In the genomic region with DNA sequence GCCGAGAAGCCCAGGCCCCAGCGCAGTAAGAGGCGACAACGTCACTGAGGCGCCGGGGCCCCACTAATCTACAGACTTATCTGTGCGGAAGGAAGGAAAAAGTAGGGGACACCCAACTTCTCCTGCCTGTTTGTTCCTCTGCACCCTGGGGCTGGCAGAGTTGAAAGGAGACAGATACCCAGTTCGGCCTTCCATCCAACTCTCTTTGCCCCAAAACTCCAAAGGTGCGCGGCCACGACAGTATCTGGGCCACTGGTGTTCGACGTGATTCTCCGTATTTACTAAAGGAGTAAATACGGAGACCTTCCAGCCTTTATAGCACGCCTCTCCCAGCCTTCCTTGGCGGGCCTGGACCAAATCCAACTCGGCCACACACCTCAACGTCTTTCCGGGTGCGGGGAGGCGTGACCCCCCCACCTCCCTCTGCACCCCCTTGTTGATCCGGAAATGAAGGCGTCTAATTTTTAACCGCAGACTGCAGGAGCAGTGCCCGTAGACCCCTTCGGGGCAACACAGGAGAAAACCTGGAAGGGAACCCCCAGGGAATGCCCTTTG, we compare ENCODE assay signal across 8 cellular contexts. TPM values are rescaled to one million over a fixed set of nuclear protein-coding genes. Genes with fewer than 3 reads are reported as not detected.
DNase-seq lines count a peak whose midpoint lies in the region; ATAC-seq and TF ChIP-seq lines count a peak whose summit lies in the region.

No MANE protein-coding gene starts in this region.

- H3K27ac Mint-ChIP-seq in CD8-positive, alpha-beta T cell: peak overlapping the region; percentile 97
- peak overlapping the region; percentile 86 for H3K27ac Mint-ChIP-seq in activated CD4-positive, alpha-beta T cell treated with anti-CD3 and anti-CD28 coated beads, Interleukin-2, amount 10 ng/mL, durations not matched to agents 7 days and 5 days

- peaks cover 46% of the 10 kb centered on the region for H3K36me3 Mint-ChIP-seq in CD8-positive, alpha-beta T cell
- H3K36me3 Mint-ChIP-seq in activated CD4-positive, alpha-beta T cell treated with anti-CD3 and anti-CD28 coated beads, Interleukin-2, amount 10 ng/mL, durations not matched to agents 7 days and 5 days (ENCODE audit: low read depth): peaks cover 55% of the 10 kb centered on the region

- peak overlapping the region; percentile 55 for H3K27ac ChIP-seq in CD8-positive, alpha-beta T cell (ENCODE audit: low read depth, low read length)
- H3K27ac ChIP-seq in HUES48 (ENCODE audit: low read depth, low read length): peak overlapping the region; percentile 55
- H3K27ac ChIP-seq in esophagus muscularis mucosa (replicated peaks in 1 of 4): peak overlapping the region; percentile 90 to 99 (median 98)
- peak overlapping the region; percentile 92 for H3K27ac ChIP-seq in neutrophil

- no peaks in the 10 kb centered on the region for H3K27me3 ChIP-seq in CD8-positive, alpha-beta T cell (ENCODE audit: insufficient read depth, low read length)
- H3K27me3 ChIP-seq in HUES48 (ENCODE audit: control insufficient read depth, insufficient read depth, low read length) (peaks cover 14% of the 10 kb centered on the region; the same call in 1 of the 2 replicates), esophagus muscularis mucosa (no peaks in the 10 kb centered on the region), neutrophil (no peaks in the 10 kb centered on the region)

- intact Hi-C loops in CD8-positive, alpha-beta T cell (cut with DNase I, micrococcal nuclease): loop anchor here (1.0 to 10.0 kb wide), 5 partner anchors 8 to 1426 kb away; partner anchors contain the start of genes CXXC1 (in 1 of the 2), MBD1 (in 1 of the 2) and SKA1 (in 1 of the 2)
- intact Hi-C loops in esophagus muscularis mucosa (cut with DNase I): loop anchor here (5.0 to 10.0 kb wide), 4 partner anchors 93 to 404 kb away; no protein-coding TSS in a partner anchor

- peak overlapping the region; percentile 98 for H3K4me3 Mint-ChIP-seq in CD8-positive, alpha-beta T cell
- H3K4me3 Mint-ChIP-seq in activated CD4-positive, alpha-beta T cell treated with anti-CD3 and anti-CD28 coated beads, Interleukin-2, amount 10 ng/mL, durations not matched to agents 7 days and 5 days: peak overlapping the region; percentile 93

- ATAC-seq in CD8-positive, alpha-beta T cell: peak; percentile 9
- ATAC-seq in GM21576 (IDR thresholded peaks at IDR 0.05; ENCODE audit: unreplicated experiment): no peak

- no peak for TF ChIP-seq EP300 in esophagus muscularis mucosa (IDR thresholded peaks at IDR 0.05)

- peak in 6 of 7 experiments; percentile 38 to 72 (median 63) for DNase-seq in CD8-positive, alpha-beta T cell
- peak; percentile 40 for DNase-seq in activated CD4-positive, alpha-beta T cell treated with anti-CD3 and anti-CD28 coated beads, Interleukin-2, amount 10 ng/mL, durations not matched to agents 7 days and 5 days
- DNase-seq in esophagus muscularis mucosa (ENCODE audit: extremely low spot score): no peak
- DNase-seq in putamen (ENCODE audit: low spot score): no peak
- DNase-seq in NCI-H2029 treated with DMSO at 0.1 percent for 48 hours (lab: John Stamatoyannopoulos, UW): no peak

- no peaks in the 10 kb centered on the region for H3K36me3 ChIP-seq in CD8-positive, alpha-beta T cell (ENCODE audit: insufficient read depth, low read length)
- H3K36me3 ChIP-seq in HUES48 (ENCODE audit: control insufficient read depth, insufficient read depth, low read length): peaks cover 34% of the 10 kb centered on the region
- peaks cover 0 to 5% (median 0%) of the 10 kb centered on the region in 4 donors for H3K36me3 ChIP-seq in esophagus muscularis mucosa
- H3K36me3 ChIP-seq in neutrophil: peaks cover 1% of the 10 kb centered on the region

- peak overlapping the region; percentile 64; the same call in 1 of the 2 replicates for H3K9ac ChIP-seq in HUES48 (ENCODE audit: low read depth, low read length)

- POLR2A ChIA-PET in CD8-positive, alpha-beta T cell (lab: Charles Lee): interaction anchor here (0.8 to 2.2 kb wide), 3 partner anchors 9 to 17 kb away, joined by 4 to 7 read pairs (median 5); no protein-coding TSS in a partner anchor
- POLR2A ChIA-PET in activated CD4-positive, alpha-beta T cell treated with anti-CD3 and anti-CD28 coated beads, Interleukin-2, amount 10 ng/mL, durations not matched to agents 7 days and 5 days (lab: Charles Lee): interaction anchor here (0.6 to 0.8 kb wide), 2 partner anchors 11 to 25 kb away, joined by 3 to 4 read pairs; no protein-coding TSS in a partner anchor

- no peak for TF ChIP-seq CTCF in CD8-positive, alpha-beta T cell (IDR thresholded peaks at IDR 0.05)
- TF ChIP-seq CTCF in esophagus muscularis mucosa (IDR thresholded peaks at IDR 0.05) (no peak), neutrophil (IDR thresholded peaks at IDR 0.05) (no peak)

- H3K4me1 ChIP-seq in CD8-positive, alpha-beta T cell (ENCODE audit: insufficient read depth, low read length): peaks cover 49% of the 10 kb centered on the region
- H3K4me1 ChIP-seq in HUES48 (ENCODE audit: control insufficient read depth, insufficient read depth, low read length) (peaks cover 50% of the 10 kb centered on the region), esophagus muscularis mucosa (peaks cover 34 to 56% (median 53%) of the 10 kb centered on the region in 4 donors), neutrophil (ENCODE audit: control insufficient read depth in 1 of 2, insufficient read depth in 1 of 2, low read depth in 1 of 2, low read length in 1 of 2) (peaks cover 39 to 45% of the 10 kb centered on the region in 2 experiments)

- WGBS in esophagus muscularis mucosa: 0% methylated on average over 22 of the region's 27 CpGs

- no peak for TF ChIP-seq POLR2A in esophagus muscularis mucosa (IDR thresholded peaks at IDR 0.05; ENCODE audit: low read depth)

- H3K27me3 Mint-ChIP-seq in CD8-positive, alpha-beta T cell (ENCODE audit: low read depth): peaks cover 3% of the 10 kb centered on the region
- no peaks in the 10 kb centered on the region for H3K27me3 Mint-ChIP-seq in activated CD4-positive, alpha-beta T cell treated with anti-CD3 and anti-CD28 coated beads, Interleukin-2, amount 10 ng/mL, durations not matched to agents 7 days and 5 days

- peak overlapping the region; percentile 58 for H3K4me3 ChIP-seq in CD8-positive, alpha-beta T cell (ENCODE audit: low read depth, low read length)
- H3K4me3 ChIP-seq in HUES48 (ENCODE audit: low read depth, low read length): peak overlapping the region; percentile 70
- H3K4me3 ChIP-seq in esophagus muscularis mucosa: peak overlapping the region; percentile 83 to 97 (median 95)
- peak overlapping the region; percentile 85 to 91 for H3K4me3 ChIP-seq in neutrophil (ENCODE audit: low read depth in 1 of 2, low read length in 1 of 2)

- H3K9me3 ChIP-seq in CD8-positive, alpha-beta T cell (ENCODE audit: low read length): no peaks in the 10 kb centered on the region
- no peaks in the 10 kb centered on the region for H3K9me3 ChIP-seq in HUES48 (ENCODE audit: control insufficient read depth, insufficient read depth, low read length)
- H3K9me3 ChIP-seq in esophagus muscularis mucosa: no peaks in the 10 kb centered on the region
- no peaks in the 10 kb centered on the region for H3K9me3 ChIP-seq in neutrophil

- CTCF ChIA-PET in CD8-positive, alpha-beta T cell (lab: Charles Lee): interaction anchor here (1.1 to 3.3 kb wide), 4 partner anchors 19 to 172 kb away, joined by 3 to 14 read pairs (median 3); no protein-coding TSS in a partner anchor
- CTCF ChIA-PET in activated CD4-positive, alpha-beta T cell treated with anti-CD3 and anti-CD28 coated beads, Interleukin-2, amount 10 ng/mL, durations not matched to agents 7 days and 5 days (lab: Charles Lee): interaction anchor here (1.6 kb wide), 1 partner anchor 11 kb away, joined by 7 read pairs; no protein-coding TSS in a partner anchor

- H3K4me1 Mint-ChIP-seq in CD8-positive, alpha-beta T cell (ENCODE audit: low read depth): peaks cover 56% of the 10 kb centered on the region
- H3K4me1 Mint-ChIP-seq in activated CD4-positive, alpha-beta T cell treated with anti-CD3 and anti-CD28 coated beads, Interleukin-2, amount 10 ng/mL, durations not matched to agents 7 days and 5 days: peaks cover 51% of the 10 kb centered on the region

- no peaks in the 10 kb centered on the region for H3K9me3 Mint-ChIP-seq in CD8-positive, alpha-beta T cell
- no peaks in the 10 kb centered on the region for H3K9me3 Mint-ChIP-seq in activated CD4-positive, alpha-beta T cell treated with anti-CD3 and anti-CD28 coated beads, Interleukin-2, amount 10 ng/mL, durations not matched to agents 7 days and 5 days

RNA-seq across cellular contexts. Expression of gene SMAD7, which starts 1.6 kb away (rescaled TPM):
- total RNA-seq in CD8-positive, alpha-beta T cell: 100 to 1,000 TPM; 227 to 236 TPM
- 10 to 100 TPM; 19.5 to 21.7 TPM for total RNA-seq in activated CD4-positive, alpha-beta T cell treated with anti-CD3 and anti-CD28 coated beads, Interleukin-2, amount 10 ng/mL, durations not matched to agents 7 days and 5 days
- total RNA-seq in esophagus muscularis mucosa: 10 to 100 TPM; 22.5 to 54.9 (median 40.0) TPM

Comparison
In these comparisons a context has a peak if more than half of its experiments do, and no peak if none do; other contexts are left out.
1. DNase-seq: peak in CD8-positive, alpha-beta T cell (6 of 7) and activated CD4-positive, alpha-beta T cell treated with anti-CD3 and anti-CD28 coated beads, Interleukin-2, amount 10 ng/mL, durations not matched to agents 7 days and 5 days (single experiment); none in esophagus muscularis mucosa (single experiment), putamen (single experiment) and NCI-H2029 treated with DMSO at 0.1 percent for 48 hours (single experiment).
2. RNA of gene SMAD7, which starts 1.6 kb away (total RNA-seq): 227 to 236 TPM in CD8-positive, alpha-beta T cell; 22.5 to 54.9 TPM in esophagus muscularis mucosa and 19.5 to 21.7 TPM in activated CD4-positive, alpha-beta T cell treated with anti-CD3 and anti-CD28 coated beads, Interleukin-2, amount 10 ng/mL, durations not matched to agents 7 days and 5 days; every median in the first group is over 4 times any median in the second.
3. Peak in every context shown above with its lines, with median percentiles within 50 percentile points of each other: H3K27ac ChIP-seq and H3K4me3 ChIP-seq.